2 cellular contexts compared by ENCODE assay signal in genomic region chr18:12779043-12779442, GRCh38.
TF ChIP-seq lines count a peak whose summit lies in the region.

No MANE protein-coding gene starts in this region.

TF ChIP-seq in Ishikawa, 13 proteins besides CTCF, POLR2A, EP300 and RAD21 (continued from another document):
- TF ChIP-seq REST (IDR thresholded peaks at IDR 0.05; ENCODE audit: low read depth) = no peak
- no peak for TF ChIP-seq NFIC (IDR thresholded peaks at IDR 0.05)
- TF ChIP-seq MAX (IDR thresholded peaks at IDR 0.05) = no peak

TF ChIP-seq in H1, 55 proteins besides CTCF, POLR2A, EP300 and RAD21:
- no peak for TF ChIP-seq CHD7 (IDR thresholded peaks at IDR 0.05; ENCODE audit: insufficient replicate concordance, low read length)
- TF ChIP-seq KDM1A (IDR thresholded peaks at IDR 0.05; ENCODE audit: borderline replicate concordance, low read length) = peak; percentile 59; the same call in 1 of the 2 replicates
